ENCODE assay signal across 8 cellular contexts in genomic region chr5:141407790-141408494, GRCh38. TPM values are rescaled to one million over a fixed set of nuclear protein-coding genes. Genes with fewer than 3 reads are reported as not detected.
DNase-seq lines count a peak whose midpoint lies in the region; ATAC-seq, FAIRE-seq and TF ChIP-seq lines count a peak whose summit lies in the region.
"Not testable (repeated sequence)": the region's sequence is repeated elsewhere in the genome, so short reads cannot be mapped to it uniquely, and the experiment has no call there.

Gene PCDHGB6 (plus strand): TSS chr5:141408021. CDS start chr5:141408203, 182 bp downstream.

- H3K36me3 ChIP-seq in HepG2 (replicated peaks in 1 of 2; ENCODE audit: control insufficient read depth in 1 of 2, insufficient read depth in 2 of 2, low read length in 2 of 2); upper lobe of right lung: not testable (repeated sequence)

- in situ Hi-C loops in HepG2 (cut with HindIII; ENCODE audit: extremely low pct_ligation_motif_present, low pct_unique_long_range_greater_than_20kb) = not testable (repeated sequence)

- not testable (repeated sequence) for H3K36me3 Mint-ChIP-seq in T-helper 17 cell (ENCODE audit: low read depth)

- not testable (repeated sequence) for H3K4me1 ChIP-seq in HepG2 (ENCODE audit: insufficient read depth, low read length); upper lobe of right lung

- not testable (repeated sequence) for H3K4me2 ChIP-seq in HepG2 (ENCODE audit: low read depth, low read length)

- H3K4me3 ChIP-seq in HepG2 (replicated peaks in 1 of 3; ENCODE audit: insufficient read depth in 1 of 3, low read depth in 2 of 3, low read length in 3 of 3) = not testable (repeated sequence)
- H3K4me3 ChIP-seq in upper lobe of right lung = peak within 1 kb of the TSS; percentile 42

- not testable (repeated sequence) for TF ChIP-seq RAD21 in HepG2 (CRISPR knock-in tag; IDR thresholded peaks at IDR 0.05)

- H3K4me3 Mint-ChIP-seq in T-helper 17 cell = peak within 1 kb of the TSS; percentile 46

- CTCF ChIA-PET in HepG2 (lab: Yijun Ruan, JAX; ENCODE audit: low intra/inter-chr PET ratio, low total read pairs) = not testable (repeated sequence)

- H3K27me3 ChIP-seq in HepG2 (ENCODE audit: control insufficient read depth in 1 of 2, insufficient read depth in 2 of 2, low read length in 2 of 2) = not testable (repeated sequence)
- peaks cover 11% of the 10 kb centered on the region for H3K27me3 ChIP-seq in upper lobe of right lung

- ATAC-seq in HG02870 (IDR thresholded peaks at IDR 0.05; ENCODE audit: unreplicated experiment) (peak; percentile 69), T-helper 17 cell (peak; percentile 61), upper lobe of right lung (peak; percentile 95)
- ATAC-seq in HepG2 = not testable (repeated sequence)

- not testable (repeated sequence) for H3K79me2 ChIP-seq in HepG2 (ENCODE audit: insufficient read depth, low read length)

- not testable (repeated sequence) for BruUV-seq in HepG2 (replicated peaks; lab: Mats Ljungman, UMichigan)

- not testable (repeated sequence) for H4K20me1 ChIP-seq in HepG2 (ENCODE audit: insufficient read depth, low read length)

- TF ChIP-seq CTCF in GM12874 (IDR thresholded peaks at IDR 0.05; ENCODE audit: insufficient read depth, low read depth, low read length) = peak; percentile 78
- peak; percentile 45 for TF ChIP-seq CTCF in HepG2 (CRISPR knock-in tag; IDR thresholded peaks at IDR 0.05)
- TF ChIP-seq CTCF in upper lobe of right lung (IDR thresholded peaks at IDR 0.05) = peak; percentile 60

- WGBS in HepG2 (ENCODE audit: low lambda C conversion rate) = 90% methylated on average over 28 of the region's 51 CpGs

- POLR2A ChIA-PET in HepG2 (lab: Yijun Ruan, JAX) = not testable (repeated sequence)

- H3K4me1 Mint-ChIP-seq in T-helper 17 cell = not testable (repeated sequence)

- TF ChIP-seq EP300 in HepG2 (IDR thresholded peaks at IDR 0.05; ENCODE audit: low read depth in 2 of 2, low read length in 2 of 2); HepG2 (CRISPR knock-in tag; IDR thresholded peaks at IDR 0.05; ENCODE audit: borderline replicate concordance): not testable (repeated sequence)

- FAIRE-seq in HepG2 (lab: Jason Lieb, UNC) = not testable (repeated sequence)

- H3K9ac ChIP-seq in HepG2 (ENCODE audit: insufficient read depth, low read depth, low read length) = not testable (repeated sequence)

- TF ChIP-seq POLR2A in HepG2 (IDR thresholded peaks at IDR 0.05; ENCODE audit: insufficient read depth in 1 of 2, low read depth in 2 of 2, low read length in 2 of 2) = not testable (repeated sequence)

- peaks cover 43% of the 10 kb centered on the region for H3K27me3 Mint-ChIP-seq in T-helper 17 cell

- not testable (repeated sequence) for H2AFZ ChIP-seq in HepG2 (ENCODE audit: low read length)

- not testable (repeated sequence) for DNase-seq in T-helper 17 cell; HepG2 (ENCODE audit: low spot score)
- DNase-seq in amniotic epithelial cell (ENCODE audit: low read depth) (peak; percentile 34), fibroblast of peridontal ligament (ENCODE audit: extremely low read depth) (peak; percentile 34), retina (peak; percentile 72), upper lobe of right lung (peak; percentile 80)

- H3K27ac ChIP-seq in HepG2 (ENCODE audit: extremely low read length, insufficient read depth, low read length); upper lobe of right lung: not testable (repeated sequence)

- not testable (repeated sequence) for H3K9me3 ChIP-seq in T-helper 17 cell (ENCODE audit: control insufficient read depth, low read length, poor library complexity, severe bottlenecking); HepG2 (ENCODE audit: low read length)
- H3K9me3 ChIP-seq in upper lobe of right lung = peaks cover 40% of the 10 kb centered on the region

- intact Hi-C loops in HepG2 (cut with micrococcal nuclease; ENCODE audit: unreplicated experiment); upper lobe of right lung (cut with DNase I): not testable (repeated sequence)

- H3K27ac Mint-ChIP-seq in T-helper 17 cell = peak within 1 kb of the TSS; percentile 35

TF ChIP-seq in HepG2, 621 proteins besides CTCF, POLR2A, EP300 and RAD21:
- peak; percentile 19; the same call in 1 of the 2 replicates for TF ChIP-seq STAG1 (CRISPR knock-in tag; IDR thresholded peaks at IDR 0.05)

RNA-seq across cellular contexts. Expression of gene PCDHGB6, which starts in this region (rescaled TPM):
- total RNA-seq in T-helper 17 cell = under 1 TPM; 0.10 to 0.20 TPM
- total RNA-seq in HepG2 (2016; rRNA removed; fragmentation: Illumina TruSeq; extraction: Trizol) = 0.20 TPM in 1 of 2 replicates, not detected in the other
- 0.20 TPM in 1 of 2 replicates, not detected in the other for total RNA-seq in HepG2 (2016; cell fraction: cytosol; rRNA removed; fragmentation: Illumina TruSeq; extraction: Trizol; ENCODE audit: low read depth)
- total RNA-seq in HepG2 (2016; cell fraction: insoluble cytoplasmic fraction; rRNA removed; fragmentation: Illumina TruSeq; extraction: Trizol) = 0.07 and 0.22 TPM in 2 replicates
- total RNA-seq in HepG2 (2016; cell fraction: membrane; rRNA removed; fragmentation: Illumina TruSeq; extraction: Trizol) = 0.09 and 0.10 TPM in 2 replicates
- 0.75 and 1.3 TPM in 2 replicates for total RNA-seq in HepG2 (2016; cell fraction: nucleus; rRNA removed; fragmentation: Illumina TruSeq; extraction: Trizol)
- polyA plus RNA-seq in HepG2 (2011; rRNA removed) = 0.01 and 0.12 TPM in 2 replicates
- polyA plus RNA-seq in HepG2 (2011; cell fraction: cytosol; rRNA removed) = 0.03 and 0.04 TPM in 2 replicates
- 0.50 and 0.58 TPM in 2 replicates for polyA plus RNA-seq in HepG2 (2011; cell fraction: nucleus; rRNA removed)
- polyA plus RNA-seq in HepG2 (2012) = 0.05 and 0.07 TPM in 2 replicates
- not detected in 2 replicates for polyA plus RNA-seq in HepG2 (2016; cell fraction: cytosol; fragmentation: Illumina TruSeq; extraction: Trizol; ENCODE audit: low read depth)
- polyA plus RNA-seq in HepG2 (2016; cell fraction: insoluble cytoplasmic fraction; fragmentation: Illumina TruSeq; extraction: Trizol; ENCODE audit: low read depth) = not detected in 2 replicates
- polyA plus RNA-seq in HepG2 (2016; cell fraction: membrane; fragmentation: Illumina TruSeq; extraction: Trizol; ENCODE audit: low read depth) = not detected in 2 replicates
- 0.10 and 0.24 TPM in 2 replicates for polyA plus RNA-seq in HepG2 (2016; cell fraction: nucleus; fragmentation: Illumina TruSeq; extraction: Trizol; ENCODE audit: insufficient read depth, low read depth)
- polyA minus RNA-seq in HepG2 (2011; rRNA and poly(A)+ RNA removed; ENCODE audit: low replicate concordance) = 0.60 TPM in 1 of 2 replicates, not detected in the other
- polyA minus RNA-seq in HepG2 (2011; cell fraction: cytosol; rRNA and poly(A)+ RNA removed) = 0.20 TPM in 1 of 2 replicates, not detected in the other
- polyA minus RNA-seq in HepG2 (2011; cell fraction: nucleus; rRNA and poly(A)+ RNA removed) = 2.7 and 2.9 TPM in 2 replicates
- 7.5 TPM for total RNA-seq in upper lobe of right lung

Comparison
In these comparisons a context has a peak if more than half of its experiments do, and no peak if none do; other contexts are left out.
1. Peak in ATAC-seq in T-helper 17 cell; RNA of the gene not detected or under 1 TPM.